9 cellular contexts compared by ENCODE assay signal in the genomic region with DNA sequence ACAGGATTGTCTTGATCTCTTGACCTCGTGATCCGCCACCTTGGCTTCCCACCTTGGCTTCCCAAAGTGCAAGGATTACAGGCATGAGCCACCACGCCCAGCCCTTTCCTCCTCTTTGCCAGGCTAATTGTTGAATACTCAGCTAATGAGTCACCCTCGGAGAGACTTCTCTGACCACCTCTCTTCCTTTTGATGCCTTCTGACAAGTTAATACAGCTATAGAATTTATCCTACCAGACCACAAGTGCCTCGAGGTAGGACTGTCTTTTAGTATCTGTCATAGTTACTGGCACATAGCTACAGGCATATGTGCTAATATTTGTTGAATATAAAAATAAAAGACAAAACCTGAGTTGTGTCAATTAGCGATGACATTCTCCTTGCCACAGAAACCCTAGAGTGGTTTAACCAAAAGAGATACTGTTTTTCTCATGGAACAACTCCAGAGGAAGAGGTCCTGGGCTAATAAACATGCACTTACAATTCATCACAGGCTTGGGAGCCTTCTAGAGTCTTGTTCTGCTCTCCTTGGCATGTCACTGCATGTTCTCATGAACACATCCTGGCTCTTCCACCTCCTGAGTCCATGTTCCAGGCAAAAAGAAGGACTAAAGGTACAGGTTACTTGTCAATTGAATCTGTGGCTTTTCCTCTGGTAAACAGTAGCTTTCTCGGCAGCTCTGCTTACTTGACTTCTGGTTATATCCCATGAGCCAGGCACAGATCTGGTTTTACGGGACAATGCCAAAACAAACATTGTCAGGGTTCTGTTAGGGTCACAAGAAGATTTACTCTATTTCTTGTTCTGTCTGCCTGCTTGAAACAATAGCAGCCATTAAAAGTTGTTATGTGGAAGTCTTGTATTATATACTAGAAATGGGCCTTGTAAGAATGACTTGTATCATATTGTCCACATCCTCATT.
DNase-seq lines count a peak whose midpoint lies in the region; ATAC-seq and TF ChIP-seq lines count a peak whose summit lies in the region.
"Had no signal": no experiment of that assay in that cellular context is flagged by ENCODE, and none has a peak within 500 bp of the region (broad histone marks: within the 10 kb centered on the region; RNA-seq: fewer than 3 reads in every experiment).

No MANE protein-coding gene starts in this region.

- no peak overlapping the region for H3K18ac ChIP-seq in mesenchymal stem cell (ENCODE audit: low read depth in 1 of 2, low read length in 2 of 2)

- no peak overlapping the region for H3K23ac ChIP-seq in mesenchymal stem cell (ENCODE audit: low read length in 2 of 2)

- H3K27ac ChIP-seq in mesenchymal stem cell (ENCODE audit: low read length, poor library complexity, severe bottlenecking) (peak overlapping the region; percentile 58), esophagus muscularis mucosa (replicated peaks in 1 of 4) (no peak overlapping the region)
- H3K27ac ChIP-seq: right atrium auricular region had no signal

- H2AK5ac ChIP-seq in mesenchymal stem cell (ENCODE audit: low read length, severe bottlenecking) = peak overlapping the region; percentile 47

- WGBS in mesenchymal stem cell = 64% methylated on average over 7 of the region's 8 CpGs
- WGBS in esophagus muscularis mucosa = 72% methylated on average over 8 of the region's 8 CpGs

- ATAC-seq in HG02610 (IDR thresholded peaks at IDR 0.05; ENCODE audit: unreplicated experiment) = no peak

- no peak for TF ChIP-seq POLR2A in esophagus muscularis mucosa (IDR thresholded peaks at IDR 0.05; ENCODE audit: low read depth)

- H2BK5ac ChIP-seq in mesenchymal stem cell (ENCODE audit: low read depth, low read length, poor library complexity, severe bottlenecking) = no peak overlapping the region

- H4K8ac ChIP-seq in mesenchymal stem cell (ENCODE audit: low read length) = no peak overlapping the region

- H3K9me3 ChIP-seq in mesenchymal stem cell (ENCODE audit: control insufficient read depth, low read length) (no peaks in the 10 kb centered on the region), esophagus muscularis mucosa (no peaks in the 10 kb centered on the region)
- H3K9me3 ChIP-seq: right atrium auricular region had no signal

- no peak overlapping the region for H2AFZ ChIP-seq in mesenchymal stem cell (ENCODE audit: low read depth, low read length)

- no peak overlapping the region for H3K4ac ChIP-seq in mesenchymal stem cell (ENCODE audit: low read depth in 1 of 2, low read length in 2 of 2)

- H3K36me3 ChIP-seq in mesenchymal stem cell (ENCODE audit: control insufficient read depth in 1 of 2, insufficient read depth in 2 of 2, low read depth in 1 of 2, low read length in 2 of 2) = no peaks in the 10 kb centered on the region
- H3K36me3 ChIP-seq in esophagus muscularis mucosa = no peaks in the 10 kb centered on the region
- H3K36me3 ChIP-seq: right atrium auricular region had no signal

- H2BK120ac ChIP-seq in mesenchymal stem cell (ENCODE audit: low read depth, low read length) = no peak overlapping the region

- no peak for TF ChIP-seq CTCF in esophagus muscularis mucosa (IDR thresholded peaks at IDR 0.05)

- peaks cover 6% of the 10 kb centered on the region for H3K79me1 ChIP-seq in mesenchymal stem cell (replicated peaks; ENCODE audit: low read length, poor library complexity, severe bottlenecking)

- H2BK15ac ChIP-seq in mesenchymal stem cell (ENCODE audit: low read depth, poor library complexity, severe bottlenecking) = no peak overlapping the region

- H3K4me3 ChIP-seq in mesenchymal stem cell (ENCODE audit: insufficient read depth in 1 of 2, low read depth in 1 of 2, low read length in 2 of 2) = no peak overlapping the region
- no peak overlapping the region for H3K4me3 ChIP-seq in esophagus muscularis mucosa
- H3K4me3 ChIP-seq: right atrium auricular region had no signal

- H3K4me1 ChIP-seq in mesenchymal stem cell (ENCODE audit: control insufficient read depth, insufficient read depth, low read depth, low read length) = peaks cover 7% of the 10 kb centered on the region
- H3K4me1 ChIP-seq in esophagus muscularis mucosa = peaks cover 4 to 12% (median 6%) of the 10 kb centered on the region in 4 donors

- no peak overlapping the region for H3K9ac ChIP-seq in mesenchymal stem cell (ENCODE audit: low read length)

- peak overlapping the region in 1 of 2 experiments; percentile 31 for H2BK12ac ChIP-seq in mesenchymal stem cell (ENCODE audit: low read length in 2 of 2)

- no peaks in the 10 kb centered on the region for H3K27me3 ChIP-seq in mesenchymal stem cell (ENCODE audit: control insufficient read depth in 1 of 2, insufficient read depth in 1 of 2, low read length in 2 of 2)
- H3K27me3 ChIP-seq in esophagus muscularis mucosa = no peaks in the 10 kb centered on the region
- H3K27me3 ChIP-seq: right atrium auricular region had no signal

- no peak overlapping the region for H4K91ac ChIP-seq in mesenchymal stem cell (ENCODE audit: low read length)

- no peak overlapping the region for H3K14ac ChIP-seq in mesenchymal stem cell (ENCODE audit: low read length in 2 of 2)

- intact Hi-C loops in esophagus muscularis mucosa (cut with DNase I) = loop anchor here (2.0 kb wide), 2 partner anchors 203 to 283 kb away; no protein-coding TSS in a partner anchor

- no peak for TF ChIP-seq EP300 in esophagus muscularis mucosa (IDR thresholded peaks at IDR 0.05)

- H3K4me2 ChIP-seq in mesenchymal stem cell (ENCODE audit: low read length, poor library complexity, severe bottlenecking) = no peak overlapping the region

- peak; percentile 19 for DNase-seq in COLO829 (ENCODE audit: low spot score)
- DNase-seq in NCI-H226 = peak; percentile 96
- DNase-seq in ecto neural progenitor cell (ENCODE audit: low spot score) = peak; percentile 30
- no peak for DNase-seq in mesenchymal stem cell
- DNase-seq in DMS 273 (lab: John Stamatoyannopoulos, UW; ENCODE audit: unreplicated experiment) = no peak
- no peak for DNase-seq in NCI-H524 (lab: John Stamatoyannopoulos, UW)
- no peak for DNase-seq in esophagus muscularis mucosa (ENCODE audit: extremely low spot score)

Comparison
In these comparisons a context has a peak if more than half of its experiments do, and no peak if none do; other contexts are left out.
1. DNase-seq: peak in COLO829 (single experiment), NCI-H226 (single experiment) and ecto neural progenitor cell (single experiment); none in mesenchymal stem cell (single experiment), DMS 273 (single experiment), NCI-H524 (0 of 2) and esophagus muscularis mucosa (single experiment).